In genomic region chr11:79493555-79494171, GRCh38 we compare ENCODE assay signal across 8 cellular contexts. TPM values are rescaled to one million over a fixed set of nuclear protein-coding genes. Genes with fewer than 3 reads are reported as not detected.
A peak's percentile ranks its signal among the peaks of the same experiment; 100 is the strongest.
DNase-seq lines count a peak whose midpoint lies in the region; ATAC-seq and TF ChIP-seq lines count a peak whose summit lies in the region.

No MANE protein-coding gene starts in this region.

- DNase-seq in activated T-cell treated with anti-CD3 and anti-CD28 coated beads for 1 hour (ENCODE audit: low read depth) (peak; percentile 1), NCI-H1092 (lab: John Stamatoyannopoulos, UW) (peak; percentile 71), T-helper 1 cell (peak in 3 of 5 donors; percentile 1 to 28 (median 2)), chondrocyte (ENCODE audit: low spot score) (no peak), left kidney (ENCODE audit: low read depth, low spot score) (peak; percentile 91)
- no peak for DNase-seq in activated T-cell treated with anti-CD3 and anti-CD28 coated beads, Interleukin-2, amount 50 U/mL, for 1 hour
- DNase-seq in stimulated activated CD8-positive, alpha-beta memory T cell treated with anti-CD3 and anti-CD28 coated beads, Interleukin-4, amount 100 ng/mL, for 24 hours (ENCODE audit: low read depth) = peak; percentile 6

- H3K9me3 Mint-ChIP-seq in chondrocyte (ENCODE audit: low read depth) = peaks cover 4% of the 10 kb centered on the region

- no peak overlapping the region for H3K4me3 Mint-ChIP-seq in chondrocyte (ENCODE audit: unreplicated experiment)

- peaks cover 5% of the 10 kb centered on the region for H3K27me3 Mint-ChIP-seq in chondrocyte (ENCODE audit: low read depth)

- no peaks in the 10 kb centered on the region for H3K4me1 Mint-ChIP-seq in chondrocyte (ENCODE audit: low read depth)

- ATAC-seq in HG02678 (IDR thresholded peaks at IDR 0.05; ENCODE audit: unreplicated experiment) = peak; percentile 89

- H3K27ac Mint-ChIP-seq in chondrocyte (ENCODE audit: unreplicated experiment) = no peak overlapping the region

- no peaks in the 10 kb centered on the region for H3K36me3 Mint-ChIP-seq in chondrocyte (ENCODE audit: low read depth)

- peak; percentile 91 for TF ChIP-seq CTCF in chondrocyte (IDR thresholded peaks at IDR 0.05)

RNA-seq across cellular contexts. Expression of gene TENM4, which starts 52.8 kb away (rescaled TPM):
- 2.8 to 34.3 TPM (median 3.8 TPM) in 3 replicates for total RNA-seq in chondrocyte

Comparison
In these comparisons a context has a peak if more than half of its experiments do, and no peak if none do; other contexts are left out.
1. DNase-seq: peak in activated T-cell treated with anti-CD3 and anti-CD28 coated beads for 1 hour (single experiment), NCI-H1092 (single experiment), T-helper 1 cell (3 of 5), left kidney (single experiment) and stimulated activated CD8-positive, alpha-beta memory T cell treated with anti-CD3 and anti-CD28 coated beads, Interleukin-4, amount 100 ng/mL, for 24 hours (single experiment); none in activated T-cell treated with anti-CD3 and anti-CD28 coated beads, Interleukin-2, amount 50 U/mL, for 1 hour (single experiment) and chondrocyte (single experiment).